ENCODE assay signal across 2 cellular contexts in the genomic region with DNA sequence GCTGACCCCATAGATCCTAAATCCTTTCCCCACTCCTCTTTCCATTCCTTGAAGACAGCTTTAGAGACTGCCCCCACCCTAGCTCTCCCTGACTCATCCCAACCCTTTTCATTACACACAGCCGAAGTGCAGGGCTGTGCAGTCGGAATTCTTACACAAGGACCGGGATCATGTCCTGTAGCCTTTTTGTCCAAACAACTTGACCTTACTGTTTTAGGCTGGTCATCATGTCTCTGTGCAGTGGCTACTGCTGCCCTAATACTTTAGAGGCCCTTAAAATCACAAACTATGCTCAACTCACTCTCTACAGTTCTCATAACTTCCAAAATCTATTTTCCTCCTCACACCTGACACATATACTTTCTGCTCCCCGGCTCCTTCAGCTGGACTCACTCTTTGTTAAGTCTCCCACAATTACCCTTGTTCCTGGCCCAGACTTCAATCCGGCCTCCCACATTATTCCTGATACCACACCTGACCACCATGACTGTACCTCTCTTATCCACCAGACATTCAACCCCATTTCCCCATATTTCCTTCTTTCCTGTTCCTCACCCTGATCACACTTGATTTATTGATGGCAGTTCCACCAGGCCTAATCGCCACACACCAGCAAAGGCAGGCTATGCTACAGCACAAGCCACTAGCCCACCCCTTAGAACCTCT. TPM values are rescaled to one million over a fixed set of nuclear protein-coding genes. Genes with fewer than 3 reads are reported as not detected.
"Had no signal": no experiment of that assay in that cellular context is flagged by ENCODE, and none has a peak within 500 bp of the region (broad histone marks: within the 10 kb centered on the region; RNA-seq: fewer than 3 reads in every experiment).

No MANE protein-coding gene starts in this region.

RNA-seq across cellular contexts. Expression of a gene that starts 19.8 kb away (rescaled TPM):
- total RNA-seq: HepG2, HT-29 had no signal
- polyA plus RNA-seq: HepG2 had no signal
